18 cellular contexts compared by ENCODE assay signal in genomic region chr1:157542676-157543075, GRCh38. TPM values are rescaled to one million over a fixed set of nuclear protein-coding genes. Genes with fewer than 3 reads are reported as not detected.
DNase-seq lines count a peak whose midpoint lies in the region; ATAC-seq and TF ChIP-seq lines count a peak whose summit lies in the region.
"Had no signal": no experiment of that assay in that cellular context is flagged by ENCODE, and none has a peak within 500 bp of the region (broad histone marks: within the 10 kb centered on the region; RNA-seq: fewer than 3 reads in every experiment).

No MANE protein-coding gene starts in this region.

- H3K4me1 Mint-ChIP-seq in Calu3 (ENCODE audit: low read depth, unreplicated experiment) = peaks cover 16% of the 10 kb centered on the region

- H3K27me3 Mint-ChIP-seq in Calu3 (ENCODE audit: unreplicated experiment) = peaks cover 59% of the 10 kb centered on the region

- no peak overlapping the region for H3K4me3 Mint-ChIP-seq in Calu3 (ENCODE audit: low read depth, unreplicated experiment)
- H3K4me3 Mint-ChIP-seq: activated CD8-positive, alpha-beta T cell treated with anti-CD3 and anti-CD28 coated beads, Interleukin-2, amount 10 ng/mL, durations not matched to agents 7 days and 5 days; activated naive CD8-positive, alpha-beta T cell; naive thymus-derived CD8-positive, alpha-beta T cell had no signal

- TF ChIP-seq CTCF in Calu3 (IDR thresholded peaks at IDR 0.05; ENCODE audit: unreplicated experiment) = no peak

- BruUV-seq in Calu3 (replicated peaks; lab: Mats Ljungman, UMichigan) = no TSS peak

- intact Hi-C loops in Calu3 (cut with micrococcal nuclease; ENCODE audit: unreplicated experiment) = no loop called here
- intact Hi-C loops in head of caudate nucleus (cut with DNase I) = no loop called here

- H3K36me3 Mint-ChIP-seq in Calu3 (ENCODE audit: insufficient read depth, unreplicated experiment) = no peaks in the 10 kb centered on the region
- H3K36me3 Mint-ChIP-seq: activated naive CD8-positive, alpha-beta T cell; naive thymus-derived CD8-positive, alpha-beta T cell had no signal

- H3K9me3 Mint-ChIP-seq in Calu3 (ENCODE audit: low read depth, unreplicated experiment) = no peaks in the 10 kb centered on the region
- H3K9me3 Mint-ChIP-seq: naive thymus-derived CD8-positive, alpha-beta T cell had no signal

- no peak for ATAC-seq in HG03469 (IDR thresholded peaks at IDR 0.05; ENCODE audit: unreplicated experiment)
- ATAC-seq in GM21360 (IDR thresholded peaks at IDR 0.05; ENCODE audit: unreplicated experiment) = no peak
- ATAC-seq: activated CD8-positive, alpha-beta T cell treated with anti-CD3 and anti-CD28 coated beads, Interleukin-2, amount 10 ng/mL, durations not matched to agents 7 days and 5 days; naive thymus-derived CD8-positive, alpha-beta T cell had no signal

- DNase-seq in Calu3 (peak; percentile 66), NCI-H1105 treated with DMSO at 0.1 percent for 48 hours (lab: John Stamatoyannopoulos, UW) (peak; percentile 71), head of caudate nucleus (peak in 25 of 42 donors; percentile 4 to 56 (median 22)), putamen (ENCODE audit: low spot score) (peak; percentile 7)
- DNase-seq in stimulated activated naive CD4-positive, alpha-beta T cell (lab: John Stamatoyannopoulos, UW) = no peak
- DNase-seq: activated CD8-positive, alpha-beta T cell treated with anti-CD3 and anti-CD28 coated beads, Interleukin-2, amount 10 ng/mL, durations not matched to agents 7 days and 5 days; DMS 273 treated with DMSO at 0.1 percent for 48 hours; HCEC 1CT; naive thymus-derived CD8-positive, alpha-beta T cell; NCI-H226; stimulated activated CD4-positive, alpha-beta T cell treated with anti-CD3 and anti-CD28 coated beads, Interleukin-4, amount 100 ng/mL, for 4 hours; T-helper 2 cell had no signal

- no peak overlapping the region for H3K27ac Mint-ChIP-seq in Calu3 (ENCODE audit: unreplicated experiment)
- H3K27ac Mint-ChIP-seq: activated CD8-positive, alpha-beta T cell treated with anti-CD3 and anti-CD28 coated beads, Interleukin-2, amount 10 ng/mL, durations not matched to agents 7 days and 5 days; activated naive CD8-positive, alpha-beta T cell; naive thymus-derived CD8-positive, alpha-beta T cell had no signal

- CTCF ChIA-PET in Calu3 (lab: Charles Lee) = interaction anchor here (1.4 kb wide), 1 partner anchor 38 kb away, joined by 3 read pairs; no protein-coding TSS in a partner anchor

RNA-seq across cellular contexts. Expression of gene FCRL5, which starts 9.6 kb away (rescaled TPM):
- not detected in 2 replicates for total RNA-seq in Calu3 (2022)
- total RNA-seq: frontal cortex, lung microvascular endothelial cell had no signal

RNA-seq across cellular contexts. Expression of gene FCRL4, which starts 55.2 kb away (rescaled TPM):
- not detected in 2 replicates for total RNA-seq in Calu3 (2022)
- total RNA-seq: activated CD8-positive, alpha-beta T cell treated with anti-CD3 and anti-CD28 coated beads, Interleukin-2, amount 10 ng/mL, durations not matched to agents 7 days and 5 days; frontal cortex; lung microvascular endothelial cell; naive thymus-derived CD8-positive, alpha-beta T cell; subcutaneous adipose tissue had no signal

Comparison
In these comparisons a context has a peak if more than half of its experiments do, and no peak if none do; other contexts are left out.
1. DNase-seq: peak in Calu3 (single experiment), NCI-H1105 treated with DMSO at 0.1 percent for 48 hours (single experiment), head of caudate nucleus (25 of 42) and putamen (single experiment); none in stimulated activated naive CD4-positive, alpha-beta T cell (0 of 6).